17 cellular contexts compared by ENCODE assay signal in genomic region chr4:115366390-115366789, GRCh38.
DNase-seq lines count a peak whose midpoint lies in the region; ATAC-seq and TF ChIP-seq lines count a peak whose summit lies in the region.
"Had no signal": no experiment of that assay in that cellular context is flagged by ENCODE, and none has a peak within 500 bp of the region (broad histone marks: within the 10 kb centered on the region; RNA-seq: fewer than 3 reads in every experiment).

No MANE protein-coding gene starts in this region.

- no peak overlapping the region for H3K4ac ChIP-seq in neuronal stem cell (ENCODE audit: low read length)

- H3K14ac ChIP-seq in neuronal stem cell (ENCODE audit: low read length): peak overlapping the region; percentile 32

- no peaks in the 10 kb centered on the region for H3K36me3 Mint-ChIP-seq in stimulated activated memory B cell treated with anti-CD40 and anti-IgM and Interleukin-4, amounts not matched to agents 10 μg/mL and 1 μg/mL and 100 μg/mL, for 72 hours
- H3K36me3 Mint-ChIP-seq: CD14-positive monocyte; CD4-positive, alpha-beta memory T cell had no signal

- no peak overlapping the region for H2AFZ ChIP-seq in neuronal stem cell (ENCODE audit: low read length)

- no peak overlapping the region for H2BK5ac ChIP-seq in neuronal stem cell (ENCODE audit: low read length)

- no peak overlapping the region for H2BK15ac ChIP-seq in neuronal stem cell (ENCODE audit: low read length)

- no peaks in the 10 kb centered on the region for H3K27me3 Mint-ChIP-seq in stimulated activated memory B cell treated with anti-CD40 and anti-IgM and Interleukin-4, amounts not matched to agents 10 μg/mL and 1 μg/mL and 100 μg/mL, for 72 hours
- H3K27me3 Mint-ChIP-seq: CD4-positive, alpha-beta memory T cell had no signal

- in situ Hi-C loops in GM13976 (cut with MboI; ENCODE audit: low sequenced_read_pairs, unreplicated experiment): no loop called here

- H3K4me3 Mint-ChIP-seq in stimulated activated memory B cell treated with anti-CD40 and anti-IgM and Interleukin-4, amounts not matched to agents 10 μg/mL and 1 μg/mL and 100 μg/mL, for 72 hours: no peak overlapping the region
- H3K4me3 Mint-ChIP-seq: CD14-positive monocyte; CD4-positive, alpha-beta memory T cell; H9 had no signal

- DNase-seq in right cardiac atrium (peak in 2 of 3 donors; percentile 26 to 27), Right ventricle myocardium superior (no peak), neuronal stem cell (ENCODE audit: low spot score) (no peak), GM13976 (ENCODE audit: low spot score) (no peak)
- DNase-seq in stimulated activated CD4-positive, alpha-beta T cell treated with anti-CD3 and anti-CD28 coated beads, Interleukin-2, amount 100 ng/mL, for 24 hours: no peak
- DNase-seq: DMS153, DMS79, GDM1, GOT3, H9 had no signal

- H3K23ac ChIP-seq in neuronal stem cell (ENCODE audit: low read depth, low read length, poor library complexity): no peak overlapping the region

- peak overlapping the region; percentile 5 for H3K9ac ChIP-seq in neuronal stem cell (ENCODE audit: low read depth, low read length, poor library complexity)
- H3K9ac ChIP-seq: BLaER1 had no signal

- H3K27ac ChIP-seq in right cardiac atrium (ENCODE audit: low read length) (no peak overlapping the region), neuronal stem cell (replicated peaks; ENCODE audit: low read length) (no peak overlapping the region)
- H3K27ac ChIP-seq: 22Rv1, A549, BLaER1 had no signal

- H2AK5ac ChIP-seq in neuronal stem cell (ENCODE audit: low read depth, low read length): no peak overlapping the region

- TF ChIP-seq CTCF in GM13976 (IDR thresholded peaks at IDR 0.05; ENCODE audit: borderline replicate concordance, control extremely low read depth, extremely low read depth, insufficient read depth, missing control alignments): no peak

- H3K4me1 Mint-ChIP-seq in stimulated activated memory B cell treated with anti-CD40 and anti-IgM and Interleukin-4, amounts not matched to agents 10 μg/mL and 1 μg/mL and 100 μg/mL, for 72 hours: no peaks in the 10 kb centered on the region
- H3K4me1 Mint-ChIP-seq: CD14-positive monocyte, H9 had no signal

- H3K27ac Mint-ChIP-seq in stimulated activated memory B cell treated with anti-CD40 and anti-IgM and Interleukin-4, amounts not matched to agents 10 μg/mL and 1 μg/mL and 100 μg/mL, for 72 hours: no peak overlapping the region
- H3K27ac Mint-ChIP-seq: CD14-positive monocyte; CD4-positive, alpha-beta memory T cell; H9 had no signal

- H3K18ac ChIP-seq in neuronal stem cell (ENCODE audit: low read length): peak overlapping the region; percentile 25

- H3K79me1 ChIP-seq in neuronal stem cell (ENCODE audit: low read depth, low read length): no peaks in the 10 kb centered on the region

- H3K27me3 ChIP-seq in right cardiac atrium (ENCODE audit: control insufficient read depth, insufficient read depth): no peaks in the 10 kb centered on the region
- H3K27me3 ChIP-seq in neuronal stem cell (ENCODE audit: control insufficient read depth in 3 of 3, insufficient read depth in 3 of 3, low read depth in 1 of 3, low read length in 3 of 3): no peaks in the 10 kb centered on the region
- H3K27me3 ChIP-seq: BLaER1 had no signal

- no peaks in the 10 kb centered on the region for H3K36me3 ChIP-seq in neuronal stem cell (replicated peaks in 1 of 2; ENCODE audit: control insufficient read depth in 2 of 2, insufficient read depth in 2 of 2, low read length in 2 of 2)
- H3K36me3 ChIP-seq: BLaER1 had no signal

- H3K9me3 Mint-ChIP-seq in stimulated activated memory B cell treated with anti-CD40 and anti-IgM and Interleukin-4, amounts not matched to agents 10 μg/mL and 1 μg/mL and 100 μg/mL, for 72 hours: peaks cover 3% of the 10 kb centered on the region
- H3K9me3 Mint-ChIP-seq: CD4-positive, alpha-beta memory T cell; H9 had no signal

- H4K8ac ChIP-seq in neuronal stem cell (ENCODE audit: low read depth, low read length): no peak overlapping the region

- intact Hi-C loops in right cardiac atrium (cut with DNase I) (no loop called here), Right ventricle myocardium superior (cut with DNase I) (no loop called here)

- H3K4me3 ChIP-seq in right cardiac atrium (ENCODE audit: low read length) (no peak overlapping the region), neuronal stem cell (ENCODE audit: low read length in 2 of 2) (no peak overlapping the region)
- H3K4me3 ChIP-seq: A549, BLaER1 had no signal

- H3K9me3 ChIP-seq in right cardiac atrium (ENCODE audit: control insufficient read depth, low read length) (no peaks in the 10 kb centered on the region), neuronal stem cell (replicated peaks in 1 of 2; ENCODE audit: control insufficient read depth in 2 of 2, insufficient read depth in 1 of 2, low read depth in 1 of 2, low read length in 2 of 2) (no peaks in the 10 kb centered on the region)
- H3K9me3 ChIP-seq: A549 had no signal

- H2BK120ac ChIP-seq in neuronal stem cell (ENCODE audit: low read depth, low read length): no peak overlapping the region

- no peak overlapping the region for H3K4me2 ChIP-seq in neuronal stem cell (ENCODE audit: insufficient read depth, low read length, poor library complexity, severe bottlenecking)
- H3K4me2 ChIP-seq: A549, BLaER1 had no signal

- no peak overlapping the region for H4K91ac ChIP-seq in neuronal stem cell (ENCODE audit: low read depth, low read length, poor library complexity)

- ATAC-seq in right cardiac atrium: no peak
- ATAC-seq in Right ventricle myocardium superior (ENCODE audit: poor library complexity): no peak
- peak; percentile 27 for ATAC-seq in stimulated activated memory B cell treated with anti-CD40 and anti-IgM and Interleukin-4, amounts not matched to agents 10 μg/mL and 1 μg/mL and 100 μg/mL, for 72 hours
- no peak for ATAC-seq in HG03520 (IDR thresholded peaks at IDR 0.05; ENCODE audit: unreplicated experiment)
- ATAC-seq: A549 had no signal

- 80% methylated on average over 4 of the region's 4 CpGs for WGBS in right cardiac atrium
- no CpG with 5 or more reads among the region's 4 CpGs for WGBS in neuronal stem cell (ENCODE audit: extremely low coverage in 2 of 2, insufficient read length in 2 of 2, insufficient replicate concordance in 1 of 2), 2 donors

- no peak overlapping the region for H2BK12ac ChIP-seq in neuronal stem cell (ENCODE audit: low read length)

- H3K4me1 ChIP-seq in right cardiac atrium (ENCODE audit: control insufficient read depth, insufficient read depth, low read length): no peaks in the 10 kb centered on the region
- H3K4me1 ChIP-seq in neuronal stem cell (ENCODE audit: control insufficient read depth in 2 of 2, insufficient read depth in 1 of 2, low read depth in 1 of 2, low read length in 2 of 2): no peaks in the 10 kb centered on the region
- H3K4me1 ChIP-seq: A549, BLaER1 had no signal

Comparison
In these comparisons a context has a peak if more than half of its experiments do, and no peak if none do; other contexts are left out.
1. DNase-seq: peak in right cardiac atrium (2 of 3); none in Right ventricle myocardium superior (single experiment), neuronal stem cell (single experiment), GM13976 (single experiment) and stimulated activated CD4-positive, alpha-beta T cell treated with anti-CD3 and anti-CD28 coated beads, Interleukin-2, amount 100 ng/mL, for 24 hours (0 of 2).